Comparison of ENCODE assay signal across 8 cellular contexts in genomic region chr10:32378371-32379301, GRCh38. TPM values are rescaled to one million over a fixed set of nuclear protein-coding genes. Genes with fewer than 3 reads are reported as not detected.
DNase-seq lines count a peak whose midpoint lies in the region; ATAC-seq and TF ChIP-seq lines count a peak whose summit lies in the region.

No MANE protein-coding gene starts in this region.

- ATAC-seq in GM19043 (IDR thresholded peaks at IDR 0.05; ENCODE audit: low read depth, unreplicated experiment) (peak; percentile 93), HG03354 (IDR thresholded peaks at IDR 0.05; ENCODE audit: poor library complexity, severe bottlenecking, unreplicated experiment) (peak; percentile 93)

- no peaks in the 10 kb centered on the region for H3K36me3 ChIP-seq in kidney epithelial cell (ENCODE audit: control insufficient read depth, insufficient read depth, low read length)

- peak overlapping the region; percentile 79 for H3K4me3 ChIP-seq in choroid plexus epithelial cell (ENCODE audit: low read depth, low read length)
- H3K4me3 ChIP-seq in kidney epithelial cell (ENCODE audit: low read depth, low read length) = peak overlapping the region; percentile 84

- DNase-seq in AG20443 (ENCODE audit: low spot score) = peak; percentile 93
- peak; percentile 80 for DNase-seq in NCI-H446 treated with DMSO at 0.1 percent for 48 hours (lab: John Stamatoyannopoulos, UW)
- DNase-seq in activated CD4-positive, CD25-positive, alpha-beta regulatory T cell treated with anti-CD3 and anti-CD28 coated beads, Interleukin-2, amount 50 U/mL, for 72 hours = peak; percentile 85
- peak; percentile 93 for DNase-seq in choroid plexus epithelial cell (ENCODE audit: low read depth)
- DNase-seq in kidney epithelial cell (ENCODE audit: low read depth) = peak; percentile 71
- peak; percentile 93 for DNase-seq in stimulated activated CD4-positive, alpha-beta T cell treated with anti-CD3 and anti-CD28 coated beads, Interleukin-15, amount 100 ng/mL, for 24 hours

- no peaks in the 10 kb centered on the region for H3K27me3 ChIP-seq in kidney epithelial cell (ENCODE audit: control insufficient read depth, insufficient read depth, low read length)

- TF ChIP-seq CTCF in choroid plexus epithelial cell (conservative IDR thresholded peaks at IDR 0.05; ENCODE audit: low read depth, low read length) (no peak), kidney epithelial cell (IDR thresholded peaks at IDR 0.05; ENCODE audit: insufficient read depth, low read length, poor library complexity, severe bottlenecking) (no peak)

RNA-seq across cellular contexts. Expression of gene EPC1, which starts 31.7 kb away (rescaled TPM):
- 16.0 and 22.9 TPM in 2 replicates for total RNA-seq in kidney epithelial cell

Comparison
In these comparisons a context has a peak if more than half of its experiments do, and no peak if none do; other contexts are left out.
1. Peak in every context shown above with its lines: DNase-seq, ATAC-seq and H3K4me3 ChIP-seq.